Comparison of ENCODE assay signal across 10 cellular contexts in genomic region chr2:199602271-199602895, GRCh38.
DNase-seq lines count a peak whose midpoint lies in the region; ATAC-seq lines count a peak whose summit lies in the region.
"Had no signal": no experiment of that assay in that cellular context is flagged by ENCODE, and none has a peak within 500 bp of the region (broad histone marks: within the 10 kb centered on the region; RNA-seq: fewer than 3 reads in every experiment).

No MANE protein-coding gene starts in this region.

- H3K4me1 Mint-ChIP-seq in activated CD4-positive, alpha-beta T cell treated with anti-CD3 and anti-CD28 coated beads, Interleukin-2, amount 10 ng/mL, durations not matched to agents 7 days and 5 days: peaks cover 6% of the 10 kb centered on the region

- ATAC-seq in HG03175 (IDR thresholded peaks at IDR 0.05; ENCODE audit: unreplicated experiment) (peak; percentile 56), GM21381 (IDR thresholded peaks at IDR 0.05; ENCODE audit: unreplicated experiment) (no peak), HG02885 (IDR thresholded peaks at IDR 0.05; ENCODE audit: poor library complexity, unreplicated experiment) (no peak)

- no peak overlapping the region for H3K27ac Mint-ChIP-seq in activated CD4-positive, alpha-beta T cell treated with anti-CD3 and anti-CD28 coated beads, Interleukin-2, amount 10 ng/mL, durations not matched to agents 7 days and 5 days

- DNase-seq in GDM1 (lab: John Stamatoyannopoulos, UW) (peak; percentile 9), SK-N-DZ (ENCODE audit: low spot score) (peak; percentile 79), medulla oblongata (ENCODE audit: extremely low spot score) (peak; percentile 51), NCI-H128 (lab: John Stamatoyannopoulos, UW; ENCODE audit: unreplicated experiment) (no peak)
- no peak for DNase-seq in activated CD4-positive, alpha-beta T cell treated with anti-CD3 and anti-CD28 coated beads, Interleukin-2, amount 10 ng/mL, durations not matched to agents 7 days and 5 days
- DNase-seq: amniotic stem cell, kidney had no signal

- POLR2A ChIA-PET in activated CD4-positive, alpha-beta T cell treated with anti-CD3 and anti-CD28 coated beads, Interleukin-2, amount 10 ng/mL, durations not matched to agents 7 days and 5 days (lab: Charles Lee): no interaction called here

- no peaks in the 10 kb centered on the region for H3K36me3 Mint-ChIP-seq in activated CD4-positive, alpha-beta T cell treated with anti-CD3 and anti-CD28 coated beads, Interleukin-2, amount 10 ng/mL, durations not matched to agents 7 days and 5 days (ENCODE audit: low read depth)

- peaks cover 27% of the 10 kb centered on the region for H3K27me3 Mint-ChIP-seq in activated CD4-positive, alpha-beta T cell treated with anti-CD3 and anti-CD28 coated beads, Interleukin-2, amount 10 ng/mL, durations not matched to agents 7 days and 5 days

- H3K9me3 Mint-ChIP-seq in activated CD4-positive, alpha-beta T cell treated with anti-CD3 and anti-CD28 coated beads, Interleukin-2, amount 10 ng/mL, durations not matched to agents 7 days and 5 days: no peaks in the 10 kb centered on the region

- H3K4me3 Mint-ChIP-seq in activated CD4-positive, alpha-beta T cell treated with anti-CD3 and anti-CD28 coated beads, Interleukin-2, amount 10 ng/mL, durations not matched to agents 7 days and 5 days: no peak overlapping the region

- CTCF ChIA-PET in activated CD4-positive, alpha-beta T cell treated with anti-CD3 and anti-CD28 coated beads, Interleukin-2, amount 10 ng/mL, durations not matched to agents 7 days and 5 days (lab: Charles Lee): no interaction called here

Comparison
In these comparisons a context has a peak if more than half of its experiments do, and no peak if none do; other contexts are left out.
1. DNase-seq: peak in GDM1 (single experiment), SK-N-DZ (single experiment) and medulla oblongata (single experiment); none in NCI-H128 (single experiment) and activated CD4-positive, alpha-beta T cell treated with anti-CD3 and anti-CD28 coated beads, Interleukin-2, amount 10 ng/mL, durations not matched to agents 7 days and 5 days (single experiment).